In genomic region chr18:54209471-54210180, GRCh38 we compare ENCODE assay signal across 8 cellular contexts. TPM values are rescaled to one million over a fixed set of nuclear protein-coding genes. Genes with fewer than 3 reads are reported as not detected.
DNase-seq lines count a peak whose midpoint lies in the region; ATAC-seq and TF ChIP-seq lines count a peak whose summit lies in the region.

No MANE protein-coding gene starts in this region.

- DNase-seq in GM06990 (ENCODE audit: extremely low read depth, insufficient read length): peak; percentile 68
- no peak for DNase-seq in epithelial cell of prostate (ENCODE audit: low read depth, low spot score)
- no peak for DNase-seq in sigmoid colon
- DNase-seq in NCI-H187 (lab: John Stamatoyannopoulos, UW): no peak
- DNase-seq in cerebellum (ENCODE audit: low spot score): no peak
- DNase-seq in HuH-7.5 (ENCODE audit: low spot score): no peak

- no peak for TF ChIP-seq EP300 in sigmoid colon (IDR thresholded peaks at IDR 0.05)

- WGBS in sigmoid colon, 2 donors: 83 to 97% methylated on average over 1 of the region's 1 CpG

- H3K36me3 ChIP-seq in GM06990 (ENCODE audit: control insufficient read depth, insufficient read depth, low read length): peaks cover 1% of the 10 kb centered on the region; the same call in 1 of the 2 replicates
- peaks cover 0 to 4% (median 0%) of the 10 kb centered on the region in 4 donors for H3K36me3 ChIP-seq in sigmoid colon

- peaks cover 0 to 33% (median 17%) of the 10 kb centered on the region in 4 donors for H3K4me1 ChIP-seq in sigmoid colon

- H3K27me3 ChIP-seq in GM06990 (replicated peaks; ENCODE audit: control insufficient read depth, insufficient read depth, low read length) (no peaks in the 10 kb centered on the region), sigmoid colon (no peaks in the 10 kb centered on the region)

- H3K4me3 ChIP-seq in GM06990 (replicated peaks; ENCODE audit: low read depth, low read length) (peak overlapping the region; percentile 31), sigmoid colon (no peak overlapping the region)

- no peak for TF ChIP-seq POLR2A in sigmoid colon (IDR thresholded peaks at IDR 0.05)

- no peak for TF ChIP-seq CTCF in GM06990 (IDR thresholded peaks at IDR 0.05; ENCODE audit: insufficient read depth, low read length, poor library complexity, severe bottlenecking)
- TF ChIP-seq CTCF in sigmoid colon (IDR thresholded peaks at IDR 0.05): no peak

- ATAC-seq in GM19468 (IDR thresholded peaks at IDR 0.05; ENCODE audit: extremely low read depth, unreplicated experiment) (peak; percentile 82), HG03457 (IDR thresholded peaks at IDR 0.05; ENCODE audit: unreplicated experiment) (peak; percentile 85)

- intact Hi-C loops in sigmoid colon (cut with DNase I): no loop called here

- H3K27ac ChIP-seq in epithelial cell of prostate (peak overlapping the region; percentile 61), sigmoid colon (no peak overlapping the region)

- H3K9me3 ChIP-seq in sigmoid colon: no peaks in the 10 kb centered on the region

RNA-seq across cellular contexts. Expression of gene MBD2, which starts 14.8 kb away (rescaled TPM):
- total RNA-seq in sigmoid colon (10 to 100 TPM; 21.4 to 32.1 (median 24.9) TPM), cerebellum (19.7 TPM)
- polyA plus RNA-seq in sigmoid colon: 10 to 100 TPM; 33.3 to 36.7 (median 36.6) TPM

RNA-seq across cellular contexts. Expression of gene POLI, which starts 59.7 kb away (rescaled TPM):
- total RNA-seq in sigmoid colon (10 to 100 TPM; 32.7 to 46.7 (median 41.0) TPM), cerebellum (75.4 TPM)
- polyA plus RNA-seq in sigmoid colon: 10 to 100 TPM in 1 of 3 donors, 1 to 10 TPM in 2; 2.5 to 10.8 (median 6.8) TPM
